18 cellular contexts compared by ENCODE assay signal in the genomic region with DNA sequence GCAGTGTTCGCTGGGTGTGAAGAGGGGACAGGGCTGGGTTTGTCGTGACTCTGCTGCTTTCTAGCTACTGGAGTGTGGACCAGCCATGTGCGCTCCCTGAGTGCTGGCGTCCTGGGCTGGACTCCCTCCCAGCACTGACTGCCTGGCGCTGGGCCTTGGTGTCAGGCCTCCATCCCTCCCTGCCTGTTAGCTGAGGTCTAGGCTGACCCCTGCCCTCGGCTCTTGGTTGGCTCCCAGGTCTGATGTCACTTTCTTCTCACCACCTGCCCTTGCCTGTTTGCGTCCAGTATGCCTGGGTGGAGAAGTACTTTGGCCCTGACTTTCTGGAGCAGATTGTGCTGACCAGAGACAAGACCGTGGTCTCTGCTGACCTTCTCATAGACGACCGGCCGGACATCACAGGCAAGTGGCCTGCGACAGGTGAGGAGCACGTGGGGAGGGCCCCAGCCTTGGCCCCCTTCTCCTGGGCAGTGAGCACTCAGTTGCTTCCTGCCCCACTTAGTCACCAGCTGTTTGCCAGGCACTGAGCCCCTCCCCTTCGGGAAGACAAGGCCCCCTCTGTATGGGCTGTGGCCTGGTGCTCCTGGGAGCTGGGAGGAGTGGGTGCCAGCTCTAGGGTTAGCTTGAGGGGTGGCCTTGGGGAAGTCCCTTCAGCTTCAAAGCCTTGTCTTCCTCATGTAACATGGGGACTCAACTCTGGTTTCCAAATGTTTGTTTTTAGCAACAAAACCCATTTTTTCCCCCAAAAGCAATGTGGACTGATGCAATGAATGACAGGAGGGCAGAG. TPM values are rescaled to one million over a fixed set of nuclear protein-coding genes. Genes with fewer than 3 reads are reported as not detected.
DNase-seq lines count a peak whose midpoint lies in the region; ATAC-seq, FAIRE-seq and TF ChIP-seq lines count a peak whose summit lies in the region.
"Had no signal": no experiment of that assay in that cellular context is flagged by ENCODE, and none has a peak within 500 bp of the region (broad histone marks: within the 10 kb centered on the region; RNA-seq: fewer than 3 reads in every experiment).

No MANE protein-coding gene starts in this region.

- no peak overlapping the region for H3K9ac ChIP-seq in H1 (replicated peaks in 1 of 4; ENCODE audit: extremely low read depth in 1 of 4, low read depth in 3 of 4, low read length in 3 of 4)

- no peaks in the 10 kb centered on the region for H3K79me2 ChIP-seq in H1 (ENCODE audit: control insufficient read depth in 1 of 2, insufficient read depth in 2 of 2, low read length in 2 of 2)

- H3K23me2 ChIP-seq in H1 (ENCODE audit: low read depth, low read length): no peaks in the 10 kb centered on the region; the same call in 1 of the 2 replicates

- H2BK120ac ChIP-seq in H1 (replicated peaks; ENCODE audit: low read depth, low read length): no peak overlapping the region

- H2AFZ ChIP-seq in H1 (ENCODE audit: low read length): no peak overlapping the region

- POLR2A ChIA-PET in activated naive CD8-positive, alpha-beta T cell treated with anti-CD3 and anti-CD28 coated beads, Interleukin-2, amount 10 ng/mL, durations not matched to agents 7 days and 5 days (lab: Charles Lee): no interaction called here
- POLR2A ChIA-PET in H1 (lab: Charles Lee; ENCODE audit: partially characterized antibody): interaction anchor here (1.0 kb wide), 1 partner anchor 9 kb away, joined by 3 read pairs; no protein-coding TSS in a partner anchor

- no peak overlapping the region for H2BK20ac ChIP-seq in H1 (ENCODE audit: low read length)

- WGBS in H1 (ENCODE audit: extremely low coverage in 1 of 2, insufficient coverage in 1 of 2, insufficient read length in 1 of 2, insufficient replicate concordance in 2 of 2, low coverage in 1 of 2, low lambda C conversion rate in 2 of 2, missing lambda C conversion rate in 1 of 2), 2 experiments: 87% methylated on average over 12 of the region's 14 CpGs; no CpG with 5 or more reads in 1 of the 2 experiments
- WGBS in suprapubic skin: 85% methylated on average over 9 of the region's 14 CpGs

- H3K36me3 ChIP-seq in H1 (ENCODE audit: control insufficient read depth in 2 of 4, insufficient read depth in 4 of 4, low read length in 3 of 4): no peaks in the 10 kb centered on the region
- H3K36me3 ChIP-seq in suprapubic skin: no peaks in the 10 kb centered on the region
- H3K36me3 ChIP-seq: left lung, SJSA1 had no signal

- TF ChIP-seq EP300 in H1 (IDR thresholded peaks at IDR 0.05; ENCODE audit: borderline replicate concordance in 1 of 2, low read depth in 2 of 2, low read length in 2 of 2): no peak
- no peak for TF ChIP-seq EP300 in suprapubic skin (IDR thresholded peaks at IDR 0.05)

- H4K20me1 ChIP-seq in H1 (replicated peaks in 1 of 2; ENCODE audit: control insufficient read depth in 1 of 2, insufficient read depth in 2 of 2, low read length in 2 of 2): no peaks in the 10 kb centered on the region

- H4K8ac ChIP-seq in H1 (ENCODE audit: extremely low read depth, insufficient read depth, low read length): no peak overlapping the region

- H2BK12ac ChIP-seq in H1 (ENCODE audit: low read depth, low read length): no peak overlapping the region

- TF ChIP-seq CTCF in H1 (IDR thresholded peaks at IDR 0.05; ENCODE audit: control extremely low read depth in 1 of 3, insufficient read depth in 1 of 3, low read depth in 1 of 3, low read length in 3 of 3) (no peak), suprapubic skin (IDR thresholded peaks at IDR 0.05) (no peak), nephron progenitor cell (IDR thresholded peaks at IDR 0.05) (no peak)

- no peak overlapping the region for H2AK5ac ChIP-seq in H1 (ENCODE audit: low read depth, low read length)

- H3K27ac Mint-ChIP-seq in activated naive CD8-positive, alpha-beta T cell treated with anti-CD3 and anti-CD28 coated beads, Interleukin-2, amount 10 ng/mL, durations not matched to agents 7 days and 5 days: no peak overlapping the region
- no peak overlapping the region for H3K27ac Mint-ChIP-seq in activated naive CD8-positive, alpha-beta T cell treated with anti-CD3 and anti-CD28 coated beads for 36 hours
- H3K27ac Mint-ChIP-seq in nephron progenitor cell: no peak overlapping the region
- H3K27ac Mint-ChIP-seq: T-helper 17 cell had no signal

- H3K4me3 Mint-ChIP-seq in activated naive CD8-positive, alpha-beta T cell treated with anti-CD3 and anti-CD28 coated beads, Interleukin-2, amount 10 ng/mL, durations not matched to agents 7 days and 5 days: no peak overlapping the region
- no peak overlapping the region for H3K4me3 Mint-ChIP-seq in activated naive CD8-positive, alpha-beta T cell treated with anti-CD3 and anti-CD28 coated beads for 36 hours
- no peak overlapping the region for H3K4me3 Mint-ChIP-seq in nephron progenitor cell
- H3K4me3 Mint-ChIP-seq: T-helper 17 cell had no signal

- H3K4me1 ChIP-seq in H1 (replicated peaks in 1 of 4; ENCODE audit: control insufficient read depth in 3 of 4, insufficient read depth in 4 of 4, low read length in 3 of 4) (no peaks in the 10 kb centered on the region; a peak in 1 of 7 replicates), suprapubic skin (no peaks in the 10 kb centered on the region)
- H3K4me1 ChIP-seq: left lung, SJSA1 had no signal

- no peak overlapping the region for H4K91ac ChIP-seq in H1 (replicated peaks; ENCODE audit: insufficient read length, low read length)

- H3K14ac ChIP-seq in H1 (ENCODE audit: insufficient read length): no peak overlapping the region

- TF ChIP-seq POLR2A in H1 (IDR thresholded peaks at IDR 0.05; ENCODE audit: control extremely low read depth in 1 of 2, low read depth in 2 of 2, low read length in 2 of 2) (no peak), suprapubic skin (IDR thresholded peaks at IDR 0.05) (no peak)

- ATAC-seq in activated naive CD8-positive, alpha-beta T cell treated with anti-CD3 and anti-CD28 coated beads, Interleukin-2, amount 10 ng/mL, durations not matched to agents 7 days and 5 days (ENCODE audit: low read depth): no peak
- no peak for ATAC-seq in GM19324 (IDR thresholded peaks at IDR 0.05; ENCODE audit: low FRiP score, unreplicated experiment)
- ATAC-seq: left lung, T-helper 17 cell had no signal

- H3K9me3 ChIP-seq in H1 (ENCODE audit: insufficient read depth in 2 of 2, low read depth in 1 of 2, low read length in 1 of 2) (no peaks in the 10 kb centered on the region), suprapubic skin (no peaks in the 10 kb centered on the region)
- H3K9me3 ChIP-seq: left lung, SJSA1 had no signal

- H3K4me3 ChIP-seq in H1 (ENCODE audit: extremely low read depth in 1 of 4, insufficient read depth in 2 of 4, low read depth in 3 of 4, low read length in 4 of 4) (no peak overlapping the region), suprapubic skin (no peak overlapping the region)
- H3K4me3 ChIP-seq: left lung, SJSA1 had no signal

- peak overlapping the region; percentile 19 for H2BK5ac ChIP-seq in H1 (ENCODE audit: low read depth, low read length)

- no peak overlapping the region for H3K18ac ChIP-seq in H1 (ENCODE audit: extremely low read depth, low read length)

- H4K5ac ChIP-seq in H1 (ENCODE audit: insufficient read length, low read depth, low read length): no peak overlapping the region

- H3K27me3 Mint-ChIP-seq in activated naive CD8-positive, alpha-beta T cell treated with anti-CD3 and anti-CD28 coated beads, Interleukin-2, amount 10 ng/mL, durations not matched to agents 7 days and 5 days: no peaks in the 10 kb centered on the region
- no peaks in the 10 kb centered on the region for H3K27me3 Mint-ChIP-seq in activated naive CD8-positive, alpha-beta T cell treated with anti-CD3 and anti-CD28 coated beads for 36 hours
- peaks cover 3% of the 10 kb centered on the region for H3K27me3 Mint-ChIP-seq in nephron progenitor cell (ENCODE audit: low read depth, poor library complexity)
- H3K27me3 Mint-ChIP-seq: T-helper 17 cell had no signal

- no peak overlapping the region for H3K4me2 ChIP-seq in H1 (ENCODE audit: insufficient read depth in 1 of 2, low read depth in 2 of 2, low read length in 2 of 2)

- no peak overlapping the region for H2BK15ac ChIP-seq in H1 (ENCODE audit: low read length)

- FAIRE-seq in H1 (lab: Jason Lieb, UNC): no peak

- no peak overlapping the region for H3K27ac ChIP-seq in H1 (ENCODE audit: low read depth, low read length)
- H3K27ac ChIP-seq in suprapubic skin: no peak overlapping the region
- H3K27ac ChIP-seq: HL-60, left lung, SJSA1 had no signal

- H3K27me3 ChIP-seq in H1 (replicated peaks in 1 of 4; ENCODE audit: control insufficient read depth in 3 of 4, extremely low read depth in 1 of 4, insufficient read depth in 3 of 4, low read length in 3 of 4): no peaks in the 10 kb centered on the region
- H3K27me3 ChIP-seq in suprapubic skin: no peaks in the 10 kb centered on the region
- H3K27me3 ChIP-seq: left lung, SJSA1 had no signal

- H3K36me3 Mint-ChIP-seq in activated naive CD8-positive, alpha-beta T cell treated with anti-CD3 and anti-CD28 coated beads, Interleukin-2, amount 10 ng/mL, durations not matched to agents 7 days and 5 days: no peaks in the 10 kb centered on the region
- no peaks in the 10 kb centered on the region for H3K36me3 Mint-ChIP-seq in activated naive CD8-positive, alpha-beta T cell treated with anti-CD3 and anti-CD28 coated beads for 36 hours
- peaks cover 11% of the 10 kb centered on the region for H3K36me3 Mint-ChIP-seq in nephron progenitor cell (ENCODE audit: low read depth)

- peak; percentile 21 for DNase-seq in activated naive CD8-positive, alpha-beta T cell treated with anti-CD3 and anti-CD28 coated beads, Interleukin-2, amount 10 ng/mL, durations not matched to agents 7 days and 5 days
- no peak for DNase-seq in activated naive CD8-positive, alpha-beta T cell treated with anti-CD3 and anti-CD28 coated beads for 36 hours
- peak in 1 of 2 experiments; percentile 33 for DNase-seq in H1 (ENCODE audit: low read depth in 1 of 2, low spot score in 2 of 2)
- peak; percentile 29 for DNase-seq in midbrain (lab: John Stamatoyannopoulos, UW)
- DNase-seq in suprapubic skin (ENCODE audit: low spot score in 2 of 2): peak; percentile 54 to 71
- DNase-seq in T-helper 9 cell: no peak
- DNase-seq in nephron progenitor cell: no peak
- DNase-seq: activated gamma-delta T cell treated with Interleukin-2 at 50 U/mL for 16 hours; Calu3; GOT3; NCI-H1417; NCI-H446 treated with DMSO at 0.1 percent for 48 hours; stimulated activated CD4-positive, alpha-beta T cell treated with anti-CD3 and anti-CD28 coated beads, Interleukin-15, amount 100 ng/mL, for 24 hours; T-helper 17 cell had no signal

- TF ChIP-seq RAD21 in H1 (IDR thresholded peaks at IDR 0.05 in 1 of 2, conservative IDR thresholded peaks at IDR 0.05 in 1 of 2; ENCODE audit: low read depth in 2 of 2, low read length in 2 of 2): no peak

- H3K56ac ChIP-seq in H1 (replicated peaks; ENCODE audit: insufficient read length, low read depth, low read length): no peak overlapping the region

- H3K9me3 Mint-ChIP-seq in activated naive CD8-positive, alpha-beta T cell treated with anti-CD3 and anti-CD28 coated beads, Interleukin-2, amount 10 ng/mL, durations not matched to agents 7 days and 5 days: no peaks in the 10 kb centered on the region
- no peaks in the 10 kb centered on the region for H3K9me3 Mint-ChIP-seq in activated naive CD8-positive, alpha-beta T cell treated with anti-CD3 and anti-CD28 coated beads for 36 hours
- no peaks in the 10 kb centered on the region for H3K9me3 Mint-ChIP-seq in nephron progenitor cell

- CTCF ChIA-PET in H1 (lab: Charles Lee; ENCODE audit: partially characterized antibody): interaction anchor here (0.6 to 4.2 kb wide), 5 partner anchors 10 to 109 kb away, joined by 3 to 22 read pairs (median 3); no protein-coding TSS in a partner anchor

- H3K79me1 ChIP-seq in H1 (ENCODE audit: low read depth, low read length): no peaks in the 10 kb centered on the region

- H3K23ac ChIP-seq in H1 (ENCODE audit: insufficient read length): no peak overlapping the region

- H3K4me1 Mint-ChIP-seq in activated naive CD8-positive, alpha-beta T cell treated with anti-CD3 and anti-CD28 coated beads, Interleukin-2, amount 10 ng/mL, durations not matched to agents 7 days and 5 days: no peaks in the 10 kb centered on the region
- no peaks in the 10 kb centered on the region for H3K4me1 Mint-ChIP-seq in activated naive CD8-positive, alpha-beta T cell treated with anti-CD3 and anti-CD28 coated beads for 36 hours
- H3K4me1 Mint-ChIP-seq in nephron progenitor cell: peaks cover 13% of the 10 kb centered on the region
- H3K4me1 Mint-ChIP-seq: T-helper 17 cell had no signal

- H3K4ac ChIP-seq in H1 (replicated peaks; ENCODE audit: insufficient read length, low read depth, low read length): no peak overlapping the region

RNA-seq across cellular contexts. Expression of gene NT5M, which starts 41.5 kb away (rescaled TPM):
- 10 to 100 TPM in 1 of 2 experiments, 1 to 10 TPM in 1; 7.4 to 10.2 TPM for total RNA-seq in activated naive CD8-positive, alpha-beta T cell treated with anti-CD3 and anti-CD28 coated beads, Interleukin-2, amount 10 ng/mL, durations not matched to agents 7 days and 5 days
- total RNA-seq in activated naive CD8-positive, alpha-beta T cell treated with anti-CD3 and anti-CD28 coated beads for 36 hours: 1 to 10 TPM; 6.1 to 6.5 TPM
- 7.6 and 8.7 TPM in 2 replicates for total RNA-seq in H1 (2021; fragmentation: NEBNext Ultra II Directional; extraction: Animal tissue kit (Norgen Biotek cat#: 25700))
- polyA plus RNA-seq in H1 (2011; rRNA removed): 16.2 and 18.2 TPM in 2 replicates
- polyA plus RNA-seq in H1 (2011; cell fraction: cytosol; rRNA removed): 12.7 TPM
- polyA plus RNA-seq in H1 (2011; cell fraction: nucleus; rRNA removed): 22.8 TPM
- 5.9 to 11.0 TPM (median 9.7 TPM) in 4 replicates for polyA plus RNA-seq in H1 (2012, experiment 1 of 2)
- polyA plus RNA-seq in H1 (2012, experiment 2 of 2): 9.6 TPM
- polyA plus RNA-seq in H1 (2013, experiment 1 of 2): 6.6 TPM
- polyA plus RNA-seq in H1 (2013, experiment 2 of 2): 5.7 TPM
- polyA minus RNA-seq in H1 (2011; rRNA and poly(A)+ RNA removed): 2.7 and 3.3 TPM in 2 replicates
- 5.1 TPM for polyA minus RNA-seq in H1 (2011; cell fraction: cytosol; rRNA and poly(A)+ RNA removed)
- 8.6 TPM for polyA minus RNA-seq in H1 (2011; cell fraction: nucleus; rRNA and poly(A)+ RNA removed)
- total RNA-seq in suprapubic skin: 1 to 10 TPM; 1.2 to 4.6 (median 1.9) TPM

Comparison
In these comparisons a context has a peak if more than half of its experiments do, and no peak if none do; other contexts are left out.
1. DNase-seq: peak in activated naive CD8-positive, alpha-beta T cell treated with anti-CD3 and anti-CD28 coated beads, Interleukin-2, amount 10 ng/mL, durations not matched to agents 7 days and 5 days (single experiment), midbrain (single experiment) and suprapubic skin (2 of 2); none in activated naive CD8-positive, alpha-beta T cell treated with anti-CD3 and anti-CD28 coated beads for 36 hours (single experiment), T-helper 9 cell (single experiment) and nephron progenitor cell (single experiment).